Comparison of ENCODE assay signal across 1 cellular context in the genomic region with DNA sequence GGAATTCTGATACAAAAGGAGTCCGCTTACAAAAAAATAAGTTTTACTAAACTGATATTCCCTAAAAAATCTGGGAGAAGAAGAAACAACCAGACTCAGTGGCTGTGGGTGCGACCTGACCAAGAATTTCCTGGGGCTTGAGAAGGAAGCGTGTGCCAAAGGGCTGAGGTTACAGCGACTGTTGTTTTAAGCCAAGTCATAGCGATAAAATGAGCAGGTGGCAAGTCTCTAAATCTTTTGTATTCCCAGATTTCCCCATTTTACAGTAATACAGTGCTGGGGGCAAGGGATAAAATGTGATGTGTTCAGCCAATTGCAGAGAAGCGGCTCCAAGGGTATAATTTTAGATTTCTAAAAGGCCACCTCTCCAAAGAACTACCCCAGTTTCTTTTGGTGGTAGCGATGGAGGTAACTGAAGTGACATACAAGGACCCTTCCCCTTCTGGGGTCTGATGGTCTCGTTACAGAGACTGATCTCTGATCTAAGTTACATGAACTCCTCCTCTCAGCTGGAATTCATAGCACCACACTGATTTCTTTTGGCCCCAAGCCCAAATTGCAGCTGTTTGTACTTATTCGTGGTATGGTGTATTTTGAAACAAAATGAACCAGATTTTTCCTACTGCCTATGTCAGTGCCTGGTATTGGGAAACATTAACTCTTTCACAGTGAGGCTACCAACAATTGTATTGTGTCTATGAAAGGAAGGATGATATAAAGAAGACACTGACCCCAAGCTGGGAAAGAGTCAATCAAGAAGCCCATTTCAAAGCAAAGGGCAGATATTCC.
TF ChIP-seq lines count a peak whose summit lies in the region.

No MANE protein-coding gene starts in this region.

TF ChIP-seq in WTC11, 78 proteins besides CTCF, POLR2A, EP300 and RAD21 (continued from another document):
- TF ChIP-seq HMGXB4 (CRISPR knock-in tag; IDR thresholded peaks at IDR 0.05): no peak
- TF ChIP-seq OVOL2 (CRISPR knock-in tag; IDR thresholded peaks at IDR 0.05; ENCODE audit: borderline replicate concordance): no peak
- TF ChIP-seq GABPB1 (CRISPR knock-in tag; IDR thresholded peaks at IDR 0.05): no peak
- TF ChIP-seq IRF1 (CRISPR knock-in tag; IDR thresholded peaks at IDR 0.05): no peak
